Comparison of ENCODE assay signal across 16 cellular contexts in the genomic region with DNA sequence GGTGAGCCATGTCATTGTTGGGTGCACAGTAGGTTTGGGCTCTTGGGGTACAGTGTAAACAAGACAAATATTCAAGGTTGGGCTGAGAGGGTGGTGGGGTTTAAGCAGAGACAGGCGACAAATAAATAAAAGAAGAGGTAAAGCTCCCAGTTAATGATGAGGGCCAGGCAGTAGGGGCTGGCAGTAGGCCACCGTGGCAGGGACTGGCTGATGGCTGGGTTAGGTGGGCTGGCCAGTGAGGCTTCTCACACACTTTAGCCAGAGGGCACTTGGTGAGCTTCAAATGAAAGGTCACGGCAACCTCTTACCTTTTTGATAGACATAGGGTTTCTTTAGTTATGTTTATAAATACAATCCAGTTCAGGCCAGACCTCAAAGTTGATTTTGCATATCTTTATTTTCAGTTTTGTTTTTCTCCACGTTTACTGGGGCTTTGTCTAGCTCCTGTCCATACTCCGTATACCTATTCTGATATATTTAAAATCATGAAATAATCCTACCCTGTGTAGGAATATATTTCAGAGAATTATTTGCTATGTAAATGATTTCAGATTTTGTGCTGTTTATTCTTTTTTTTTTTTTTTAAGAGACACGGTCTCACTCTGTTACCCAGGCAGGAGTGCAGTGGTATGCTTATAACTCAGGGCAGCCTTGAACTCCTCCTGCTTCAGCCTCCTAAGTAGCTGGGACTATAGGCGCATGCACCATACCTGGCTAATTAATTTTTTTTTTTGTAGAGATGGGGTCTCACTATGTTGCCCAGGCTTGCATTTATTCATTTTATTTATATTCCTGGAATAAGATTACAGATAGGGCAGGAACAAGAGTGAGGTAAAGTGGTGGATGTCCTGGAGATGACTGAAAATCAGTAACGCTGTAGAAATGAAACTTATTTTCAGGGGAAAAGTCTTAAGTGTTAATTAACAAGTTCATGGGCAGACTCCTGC.
DNase-seq lines count a peak whose midpoint lies in the region; ATAC-seq and TF ChIP-seq lines count a peak whose summit lies in the region.
"Had no signal": no experiment of that assay in that cellular context is flagged by ENCODE, and none has a peak within 500 bp of the region (broad histone marks: within the 10 kb centered on the region; RNA-seq: fewer than 3 reads in every experiment).

No MANE protein-coding gene starts in this region.

- no peak overlapping the region for H4K12ac ChIP-seq in trophoblast cell (ENCODE audit: low read depth, low read length)

- H4K8ac ChIP-seq in trophoblast cell (ENCODE audit: low read depth, low read length) = no peak overlapping the region

- H3K9ac ChIP-seq in trophoblast cell (ENCODE audit: low read length) = peak overlapping the region; percentile 63

- no peak overlapping the region for H2AK5ac ChIP-seq in trophoblast cell (ENCODE audit: low read length)

- DNase-seq in cardiac muscle cell (ENCODE audit: low read depth in 1 of 2, low spot score in 1 of 2) (no peak), trophoblast cell (no peak), NCI-H82 (lab: John Stamatoyannopoulos, UW) (no peak), H7 (no peak), GOT3 (lab: John Stamatoyannopoulos, UW) (no peak)
- DNase-seq: DND-41, HCEC 1CT, KG1, NCI-H1048, NCI-H2227 treated with DMSO at 0.1 percent for 48 hours, NCI-H524, SHP77 treated with DMSO at 0.1 percent for 48 hours had no signal

- H2BK5ac ChIP-seq in trophoblast cell (ENCODE audit: low read depth, low read length, poor library complexity) = no peak overlapping the region

- no CpG with 5 or more reads among the region's 8 CpGs for WGBS in trophoblast cell (ENCODE audit: extremely low coverage, insufficient coverage, insufficient read length)

- H3K27me3 ChIP-seq in cardiac muscle cell = no peaks in the 10 kb centered on the region
- no peaks in the 10 kb centered on the region for H3K27me3 ChIP-seq in trophoblast cell (ENCODE audit: insufficient read depth, low read length)
- no peaks in the 10 kb centered on the region for H3K27me3 ChIP-seq in H7 (ENCODE audit: control insufficient read depth, insufficient read depth, low read length)

- H3K4ac ChIP-seq in trophoblast cell (ENCODE audit: low read depth, low read length) = no peak overlapping the region

- H3K4me1 ChIP-seq in cardiac muscle cell (ENCODE audit: low read depth) (peaks cover 25% of the 10 kb centered on the region), trophoblast cell (ENCODE audit: control insufficient read depth in 1 of 2, insufficient read depth in 2 of 2, low read length in 2 of 2) (no peaks in the 10 kb centered on the region)
- H3K4me1 ChIP-seq: A549 had no signal

- H3K4me2 ChIP-seq in trophoblast cell (ENCODE audit: low read length) = no peak overlapping the region
- H3K4me2 ChIP-seq: A549 had no signal

- H2BK12ac ChIP-seq in trophoblast cell (ENCODE audit: low read length) = no peak overlapping the region

- TF ChIP-seq CTCF in cardiac muscle cell (IDR thresholded peaks at IDR 0.05; ENCODE audit: low read depth, low read length) = no peak

- H3K27ac ChIP-seq in cardiac muscle cell (peak overlapping the region; percentile 15), trophoblast cell (ENCODE audit: low read depth, low read length) (no peak overlapping the region)
- H3K27ac ChIP-seq: A549 had no signal

- H4K91ac ChIP-seq in trophoblast cell (ENCODE audit: low read depth, low read length) = no peak overlapping the region

- peak; percentile 54 for ATAC-seq in GM19035 (IDR thresholded peaks at IDR 0.05; ENCODE audit: unreplicated experiment)
- ATAC-seq in HG03280 (IDR thresholded peaks at IDR 0.05; ENCODE audit: unreplicated experiment) = peak; percentile 52
- ATAC-seq: A549, HepG2 had no signal

- H2AFZ ChIP-seq in trophoblast cell (ENCODE audit: insufficient read depth, low read length, poor library complexity) = no peak overlapping the region

- H3K18ac ChIP-seq in trophoblast cell (ENCODE audit: low read length) = no peak overlapping the region

- H3K79me2 ChIP-seq in trophoblast cell (ENCODE audit: control insufficient read depth, insufficient read depth, low read length, poor library complexity) = no peaks in the 10 kb centered on the region

- H2BK120ac ChIP-seq in trophoblast cell (ENCODE audit: insufficient read depth, low read length, poor library complexity) = no peak overlapping the region

- H3K4me3 ChIP-seq in cardiac muscle cell (no peak overlapping the region), trophoblast cell (ENCODE audit: low read depth, low read length) (no peak overlapping the region), H7 (ENCODE audit: insufficient read depth, low read depth, low read length) (no peak overlapping the region)
- H3K4me3 ChIP-seq: A549 had no signal

- H3K23ac ChIP-seq in trophoblast cell (ENCODE audit: low read length) = peak overlapping the region; percentile 80

- no peak overlapping the region for H3K14ac ChIP-seq in trophoblast cell (ENCODE audit: low read length)

- H3K9me3 ChIP-seq in cardiac muscle cell (ENCODE audit: low read depth) (no peaks in the 10 kb centered on the region), trophoblast cell (ENCODE audit: insufficient read depth, low read depth, low read length) (no peaks in the 10 kb centered on the region)
- H3K9me3 ChIP-seq: A549 had no signal

- H3K79me1 ChIP-seq in trophoblast cell (ENCODE audit: low read length) = no peaks in the 10 kb centered on the region

- peaks cover 3% of the 10 kb centered on the region for H3K36me3 ChIP-seq in cardiac muscle cell
- H3K36me3 ChIP-seq in trophoblast cell (ENCODE audit: control insufficient read depth in 1 of 2, insufficient read depth in 2 of 2, low read length in 2 of 2) = no peaks in the 10 kb centered on the region
- H3K36me3 ChIP-seq in H7 (replicated peaks; ENCODE audit: control insufficient read depth, insufficient read depth, low read length) = no peaks in the 10 kb centered on the region
